19 cellular contexts compared by ENCODE assay signal in the genomic region with DNA sequence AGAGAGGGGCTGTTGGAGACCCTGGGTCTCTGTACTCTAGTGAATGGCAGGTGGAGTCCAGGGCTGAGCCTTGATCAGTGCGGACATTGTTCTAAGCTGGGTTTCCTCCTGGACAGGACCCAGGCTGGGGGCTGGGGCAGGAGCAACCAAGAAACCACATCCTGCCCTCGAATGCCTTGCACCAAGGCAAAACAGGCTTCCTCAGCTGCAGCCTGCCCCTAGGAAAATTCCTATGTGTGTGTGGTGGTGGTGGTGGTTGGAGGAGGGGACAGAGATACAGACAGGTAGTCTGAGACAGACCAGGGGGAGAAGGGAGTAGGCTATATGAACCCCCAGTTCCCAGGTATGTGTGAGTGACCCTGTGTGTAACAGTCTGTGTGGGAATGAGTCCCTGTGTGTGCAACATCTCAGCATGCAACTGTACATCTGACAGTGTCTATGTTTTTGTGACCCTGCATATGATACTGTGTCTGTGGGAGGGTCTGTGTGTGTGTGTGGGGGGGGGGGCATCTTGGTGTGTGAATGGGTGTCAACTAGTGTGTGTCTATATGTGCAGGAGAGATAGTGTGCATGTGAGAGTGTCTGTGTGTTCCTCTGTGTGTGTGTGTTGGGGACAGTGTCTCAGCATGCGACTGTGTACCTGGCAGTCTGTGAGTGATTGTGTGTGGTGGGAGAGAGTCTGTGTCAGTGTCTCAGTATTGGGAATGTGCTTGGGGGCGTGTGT.
DNase-seq lines count a peak whose midpoint lies in the region; ATAC-seq and TF ChIP-seq lines count a peak whose summit lies in the region.
"Had no signal": no experiment of that assay in that cellular context is flagged by ENCODE, and none has a peak within 500 bp of the region (broad histone marks: within the 10 kb centered on the region; RNA-seq: fewer than 3 reads in every experiment).

No MANE protein-coding gene starts in this region.

- H3K4me1 ChIP-seq in RWPE2 (ENCODE audit: insufficient read depth, poor library complexity, severe bottlenecking) = no peaks in the 10 kb centered on the region
- H3K4me1 ChIP-seq: parathyroid adenoma had no signal

- peak overlapping the region; percentile 81 for H3K4me3 Mint-ChIP-seq in stimulated activated naive CD8-positive, alpha-beta T cell treated with anti-CD3 and anti-CD28 coated beads, Interleukin-15, Interleukin-2, amounts not matched to agents 100 ng/mL and 50 ng/mL, for 24 hours
- H3K4me3 Mint-ChIP-seq: B cell had no signal

- ATAC-seq in stimulated activated naive CD8-positive, alpha-beta T cell treated with anti-CD3 and anti-CD28 coated beads, Interleukin-15, Interleukin-2, amounts not matched to agents 100 U/mL and 50 U/mL, for 24 hours = no peak
- ATAC-seq in RWPE2 (ENCODE audit: low read depth) (peak; percentile 30; the same call in 1 of the 3 replicates), GM19351 (IDR thresholded peaks at IDR 0.05; ENCODE audit: unreplicated experiment) (no peak), GM18858 (IDR thresholded peaks at IDR 0.05; ENCODE audit: unreplicated experiment) (no peak)
- ATAC-seq: activated CD4-positive, CD25-positive, alpha-beta regulatory T cell treated with anti-CD3 and anti-CD28 coated beads, Interleukin-2, amount 50 U/mL, for 24 hours; left lobe of liver had no signal

- H3K9me3 ChIP-seq in RWPE2 (ENCODE audit: severe bottlenecking) = no peaks in the 10 kb centered on the region
- H3K9me3 ChIP-seq: vagina had no signal

- H3K4me3 ChIP-seq in RWPE2 (ENCODE audit: severe bottlenecking) = no peak overlapping the region
- H3K4me3 ChIP-seq: vagina had no signal

- H3K27me3 Mint-ChIP-seq in stimulated activated naive CD8-positive, alpha-beta T cell treated with anti-CD3 and anti-CD28 coated beads, Interleukin-15, Interleukin-2, amounts not matched to agents 100 ng/mL and 50 ng/mL, for 24 hours = peaks cover 37% of the 10 kb centered on the region

- peak overlapping the region; percentile 68 for H3K27ac Mint-ChIP-seq in stimulated activated naive CD8-positive, alpha-beta T cell treated with anti-CD3 and anti-CD28 coated beads, Interleukin-15, Interleukin-2, amounts not matched to agents 100 ng/mL and 50 ng/mL, for 24 hours
- H3K27ac Mint-ChIP-seq: B cell had no signal

- peaks cover 1% of the 10 kb centered on the region for H3K36me3 Mint-ChIP-seq in stimulated activated naive CD8-positive, alpha-beta T cell treated with anti-CD3 and anti-CD28 coated beads, Interleukin-15, Interleukin-2, amounts not matched to agents 100 ng/mL and 50 ng/mL, for 24 hours (ENCODE audit: low read depth)

- H3K4me1 Mint-ChIP-seq in stimulated activated naive CD8-positive, alpha-beta T cell treated with anti-CD3 and anti-CD28 coated beads, Interleukin-15, Interleukin-2, amounts not matched to agents 100 ng/mL and 50 ng/mL, for 24 hours (ENCODE audit: low read depth) = peaks cover 41% of the 10 kb centered on the region

- peaks cover 29% of the 10 kb centered on the region for H3K27me3 ChIP-seq in RWPE2 (ENCODE audit: insufficient read depth, poor library complexity, severe bottlenecking)

- H3K9me3 Mint-ChIP-seq in stimulated activated naive CD8-positive, alpha-beta T cell treated with anti-CD3 and anti-CD28 coated beads, Interleukin-15, Interleukin-2, amounts not matched to agents 100 ng/mL and 50 ng/mL, for 24 hours = no peaks in the 10 kb centered on the region

- no peaks in the 10 kb centered on the region for H3K36me3 ChIP-seq in RWPE2 (ENCODE audit: low read depth)
- H3K36me3 ChIP-seq: vagina had no signal

- DNase-seq in stimulated activated naive CD8-positive, alpha-beta T cell treated with anti-CD3 and anti-CD28 coated beads, Interleukin-15, Interleukin-2, amounts not matched to agents 100 U/mL and 50 U/mL, for 24 hours = no peak
- DNase-seq in RWPE2 (ENCODE audit: low spot score) (no peak), foreskin melanocyte (peak; percentile 10), 8988T (no peak), NCI-H1694 treated with DMSO at 0.1 percent for 48 hours (lab: John Stamatoyannopoulos, UW) (no peak)
- DNase-seq: activated CD8-positive, alpha-beta memory T cell treated with anti-CD3 and anti-CD28 coated beads, Interleukin-2, amount 50 U/mL, for 4 hours; activated naive CD4-positive, alpha-beta T cell treated with anti-CD3 and anti-CD28 coated beads, Interleukin-2, amount 50 U/mL, for 16 hours; hippocampal formation; Kasumi-1; NCI-H1694; T-helper 1 cell had no signal

- no peak for TF ChIP-seq CTCF in RWPE2 (IDR thresholded peaks at IDR 0.05; ENCODE audit: poor library complexity, severe bottlenecking)

- H3K27ac ChIP-seq in RWPE2 (ENCODE audit: poor library complexity, severe bottlenecking) = no peak overlapping the region
- H3K27ac ChIP-seq: parathyroid adenoma, vagina had no signal
